8 cellular contexts compared by ENCODE assay signal in genomic region chr1:184336-184686, GRCh38.
DNase-seq lines count a peak whose midpoint lies in the region; ATAC-seq and TF ChIP-seq lines count a peak whose summit lies in the region.
"Not testable (repeated sequence)": the region's sequence is repeated elsewhere in the genome, so short reads cannot be mapped to it uniquely, and the experiment has no call there.

No MANE protein-coding gene starts in this region.

- H3K27me3 ChIP-seq in right atrium auricular region, neural progenitor cell, upper lobe of right lung: not testable (repeated sequence)

- H3K27ac ChIP-seq in right atrium auricular region, neural progenitor cell, upper lobe of right lung: not testable (repeated sequence)

- H3K4me1 Mint-ChIP-seq in activated CD4-positive, alpha-beta T cell treated with anti-CD3 and anti-CD28 coated beads, Interleukin-2, amount 10 ng/mL, durations not matched to agents 24 days and 14 days; brain; neural progenitor cell: not testable (repeated sequence)

- not testable (repeated sequence) for H3K9me3 Mint-ChIP-seq in activated CD4-positive, alpha-beta T cell treated with anti-CD3 and anti-CD28 coated beads, Interleukin-2, amount 10 ng/mL, durations not matched to agents 24 days and 14 days; brain; neural progenitor cell

- not testable (repeated sequence) for ATAC-seq in upper lobe of right lung

- not testable (repeated sequence) for H3K9me3 ChIP-seq in right atrium auricular region; neural progenitor cell (ENCODE audit: low read depth); upper lobe of right lung

- H3K4me1 ChIP-seq in right atrium auricular region, neural progenitor cell, upper lobe of right lung: not testable (repeated sequence)

- not testable (repeated sequence) for H3K27me3 Mint-ChIP-seq in activated CD4-positive, alpha-beta T cell treated with anti-CD3 and anti-CD28 coated beads, Interleukin-2, amount 10 ng/mL, durations not matched to agents 24 days and 14 days; brain; neural progenitor cell (ENCODE audit: insufficient read depth, low read depth)

- H3K36me3 Mint-ChIP-seq in activated CD4-positive, alpha-beta T cell treated with anti-CD3 and anti-CD28 coated beads, Interleukin-2, amount 10 ng/mL, durations not matched to agents 24 days and 14 days (ENCODE audit: low read depth); brain; neural progenitor cell: not testable (repeated sequence)

- intact Hi-C loops in activated CD4-positive, alpha-beta T cell treated with anti-CD3 and anti-CD28 coated beads, Interleukin-2, amount 10 ng/mL, durations not matched to agents 24 days and 14 days (cut with micrococcal nuclease); upper lobe of right lung (cut with DNase I): not testable (repeated sequence)

- H3K9ac ChIP-seq in neural progenitor cell: not testable (repeated sequence)

- H3K4me3 Mint-ChIP-seq in activated CD4-positive, alpha-beta T cell treated with anti-CD3 and anti-CD28 coated beads, Interleukin-2, amount 10 ng/mL, durations not matched to agents 24 days and 14 days; brain: not testable (repeated sequence)
- peak overlapping the region; percentile 64 for H3K4me3 Mint-ChIP-seq in neural progenitor cell

- not testable (repeated sequence) for H3K4me2 ChIP-seq in neural progenitor cell

- TF ChIP-seq CTCF in brain (conservative IDR thresholded peaks at IDR 0.05); right atrium auricular region (IDR thresholded peaks at IDR 0.05); neural progenitor cell (IDR thresholded peaks at IDR 0.05); upper lobe of right lung (IDR thresholded peaks at IDR 0.05): not testable (repeated sequence)

- H3K27ac Mint-ChIP-seq in activated CD4-positive, alpha-beta T cell treated with anti-CD3 and anti-CD28 coated beads, Interleukin-2, amount 10 ng/mL, durations not matched to agents 24 days and 14 days: not testable (repeated sequence)
- H3K27ac Mint-ChIP-seq in brain (peak overlapping the region; percentile 62 to 97 (median 81)), neural progenitor cell (peak overlapping the region; percentile 91)

- H3K79me2 ChIP-seq in neural progenitor cell (ENCODE audit: low read depth): not testable (repeated sequence)

- DNase-seq in activated CD4-positive, alpha-beta T cell treated with anti-CD3 and anti-CD28 coated beads, Interleukin-2, amount 10 ng/mL, durations not matched to agents 24 days and 14 days: peak; percentile 59
- DNase-seq in activated effector memory CD4-positive, alpha-beta T cell treated with anti-CD3 and anti-CD28 coated beads, Interleukin-2, amount 50 U/mL, for 16 hours: peak; percentile 57
- DNase-seq in right atrium auricular region (ENCODE audit: low spot score): peak; percentile 61
- DNase-seq in mesenteric fat pad (ENCODE audit: low spot score): peak; percentile 83
- DNase-seq in neural progenitor cell (ENCODE audit: low spot score): not testable (repeated sequence)
- DNase-seq in stimulated activated CD4-positive, alpha-beta T cell treated with anti-CD3 and anti-CD28 coated beads, Interleukin-4, amount 100 ng/mL, for 24 hours: peak; percentile 3
- DNase-seq in upper lobe of right lung: peak; percentile 62

- not testable (repeated sequence) for H4K20me1 ChIP-seq in neural progenitor cell (ENCODE audit: low read depth)

- H2AFZ ChIP-seq in neural progenitor cell (replicated peaks): not testable (repeated sequence)

- not testable (repeated sequence) for H3F3A ChIP-seq in neural progenitor cell (ENCODE audit: low read depth)

- H3K4me3 ChIP-seq in right atrium auricular region, neural progenitor cell, upper lobe of right lung: not testable (repeated sequence)

- H3K36me3 ChIP-seq in right atrium auricular region, neural progenitor cell, upper lobe of right lung: not testable (repeated sequence)
